ENCODE assay signal across 17 cellular contexts in the genomic region with DNA sequence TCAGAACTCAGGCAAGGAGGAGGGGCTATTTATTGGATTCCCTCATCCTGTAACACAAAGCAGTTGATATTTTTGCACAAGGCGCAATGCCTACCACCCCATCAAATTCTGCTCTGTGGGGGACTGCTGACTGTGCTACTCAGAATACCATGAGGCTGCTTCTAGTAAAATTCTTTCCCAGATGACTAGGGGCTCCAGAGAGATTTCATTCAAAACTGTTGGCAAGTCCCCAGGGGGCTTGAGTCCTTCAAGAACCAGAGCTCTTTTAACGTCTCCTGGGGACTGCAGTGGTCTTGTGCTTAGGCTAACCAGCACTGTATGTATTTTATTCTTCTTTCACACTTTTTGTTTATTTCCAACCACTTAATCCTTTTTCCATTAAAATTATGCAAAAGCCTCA.
A peak's percentile ranks its signal among the peaks of the same experiment; 100 is the strongest.
DNase-seq lines count a peak whose midpoint lies in the region; ATAC-seq and TF ChIP-seq lines count a peak whose summit lies in the region.
"Had no signal": no experiment of that assay in that cellular context is flagged by ENCODE, and none has a peak within 500 bp of the region (broad histone marks: within the 10 kb centered on the region; RNA-seq: fewer than 3 reads in every experiment).

No MANE protein-coding gene starts in this region.

- H3K27ac Mint-ChIP-seq in osteocyte (ENCODE audit: unreplicated experiment): peak overlapping the region; percentile 78
- H3K27ac Mint-ChIP-seq: CD14-positive monocyte had no signal

- TF ChIP-seq CTCF in osteocyte (IDR thresholded peaks at IDR 0.05) (no peak), right lobe of liver (IDR thresholded peaks at IDR 0.05) (no peak), tibial artery (IDR thresholded peaks at IDR 0.05) (no peak)

- peaks cover 16% of the 10 kb centered on the region for H3K4me1 ChIP-seq in SJSA1 (replicated peaks)
- no peaks in the 10 kb centered on the region for H3K4me1 ChIP-seq in right lobe of liver
- H3K4me1 ChIP-seq in tibial artery: no peaks in the 10 kb centered on the region

- H3K4me3 ChIP-seq in SJSA1 (no peak overlapping the region), right lobe of liver (no peak overlapping the region), tibial artery (no peak overlapping the region)
- H3K4me3 ChIP-seq: K562, SJCRH30 had no signal

- 53% methylated on average over 1 of the region's 2 CpGs for WGBS in right lobe of liver (ENCODE audit: insufficient coverage, low coverage, low lambda C conversion rate, missing lambda C conversion rate)

- H3K9me3 Mint-ChIP-seq in osteocyte (ENCODE audit: unreplicated experiment): peaks cover 4% of the 10 kb centered on the region

- DNase-seq in Ammon's horn (ENCODE audit: low spot score): peak; percentile 28
- DNase-seq in SJSA1 (ENCODE audit: low read depth in 1 of 2, low spot score in 2 of 2): no peak
- peak; percentile 59 for DNase-seq in globus pallidus (ENCODE audit: low spot score)
- DNase-seq in osteocyte (ENCODE audit: extremely low spot score, unreplicated experiment): no peak
- DNase-seq in right lobe of liver: no peak
- no peak for DNase-seq in tibial artery
- DNase-seq in HCEC 1CT: no peak
- no peak for DNase-seq in activated CD4-positive, alpha-beta T cell treated with anti-CD3 and anti-CD28 coated beads for 4 hours
- DNase-seq: H7, NCI-H1417, NCI-H187 treated with DMSO at 0.1 percent for 48 hours, NCI-H446, PC-3, SJCRH30 had no signal

- peaks cover 4% of the 10 kb centered on the region for H3K36me3 Mint-ChIP-seq in osteocyte (ENCODE audit: unreplicated experiment)
- H3K36me3 Mint-ChIP-seq: CD14-positive monocyte had no signal

- no peaks in the 10 kb centered on the region for H3K27me3 Mint-ChIP-seq in osteocyte (ENCODE audit: unreplicated experiment)

- 0 out of 2 replicates have a peak overlapping the region, but pooled peaks have one; percentile 78 for H3K27ac ChIP-seq in SJSA1
- no peak overlapping the region for H3K27ac ChIP-seq in right lobe of liver
- no peak overlapping the region for H3K27ac ChIP-seq in tibial artery
- H3K27ac ChIP-seq: RWPE1, SJCRH30 had no signal

- no peak for TF ChIP-seq POLR2A in right lobe of liver (IDR thresholded peaks at IDR 0.05)

- intact Hi-C loops in right lobe of liver (cut with DNase I): no loop called here
- intact Hi-C loops in tibial artery (cut with DNase I; ENCODE audit: low total_unique reads): no loop called here

- H3K9me3 ChIP-seq in SJSA1 (replicated peaks): no peaks in the 10 kb centered on the region
- H3K9me3 ChIP-seq in right lobe of liver: no peaks in the 10 kb centered on the region
- no peaks in the 10 kb centered on the region for H3K9me3 ChIP-seq in tibial artery
- H3K9me3 ChIP-seq: SJCRH30 had no signal

- H3K4me1 Mint-ChIP-seq in osteocyte (ENCODE audit: unreplicated experiment): peaks cover 64% of the 10 kb centered on the region
- H3K4me1 Mint-ChIP-seq: CD14-positive monocyte had no signal

- no peak for ATAC-seq in right lobe of liver
- ATAC-seq: K562, PC-3 had no signal

- no peaks in the 10 kb centered on the region for H3K27me3 ChIP-seq in SJSA1 (replicated peaks)
- H3K27me3 ChIP-seq in right lobe of liver: no peaks in the 10 kb centered on the region
- H3K27me3 ChIP-seq in tibial artery: no peaks in the 10 kb centered on the region
- H3K27me3 ChIP-seq: SJCRH30 had no signal

- H3K4me3 Mint-ChIP-seq in osteocyte (ENCODE audit: unreplicated experiment): no peak overlapping the region
- H3K4me3 Mint-ChIP-seq: CD14-positive monocyte had no signal

- no peaks in the 10 kb centered on the region for H3K36me3 ChIP-seq in SJSA1
- no peaks in the 10 kb centered on the region for H3K36me3 ChIP-seq in right lobe of liver
- no peaks in the 10 kb centered on the region for H3K36me3 ChIP-seq in tibial artery
- H3K36me3 ChIP-seq: SJCRH30 had no signal

Comparison
In these comparisons a context has a peak if more than half of its experiments do, and no peak if none do; other contexts are left out.
1. DNase-seq: peak in Ammon's horn (single experiment) and globus pallidus (single experiment); none in SJSA1 (0 of 2), osteocyte (single experiment), right lobe of liver (0 of 3), tibial artery (0 of 2), HCEC 1CT (single experiment) and activated CD4-positive, alpha-beta T cell treated with anti-CD3 and anti-CD28 coated beads for 4 hours (0 of 2).